In genomic region chr5:111922344-111922743, GRCh38 we compare ENCODE assay signal across 19 cellular contexts.
"Had no signal": no experiment of that assay in that cellular context is flagged by ENCODE, and none has a peak within 500 bp of the region (broad histone marks: within the 10 kb centered on the region; RNA-seq: fewer than 3 reads in every experiment).

No MANE protein-coding gene starts in this region.

- H3K9me3 Mint-ChIP-seq: stimulated activated naive CD8-positive, alpha-beta T cell treated with anti-CD3 and anti-CD28 coated beads, Interleukin-15, Interleukin-2, amounts not matched to agents 100 ng/mL and 50 ng/mL, for 24 hours had no signal

- H3K36me3 Mint-ChIP-seq: memory B cell; naive B cell; natural killer cell treated with Interleukin-12 subunit alpha and Interleukin-12 subunit beta and Interleukin-15 and Interleukin-18, amount 100 ng/mL, for 72 hours; stimulated activated effector memory CD8-positive, alpha-beta T cell treated with anti-CD3 and anti-CD28 coated beads, Interleukin-12 subunit alpha, Interleukin-12 subunit beta, amount 100 ng/mL, for 72 hours had no signal

- ATAC-seq: foreskin keratinocyte; gastroesophageal sphincter; heart left ventricle; left lobe of liver; mucosa of descending colon; natural killer cell treated with Interleukin-12 subunit alpha and Interleukin-12 subunit beta and Interleukin-15 and Interleukin-18, amount 100 ng/mL, for 72 hours; right cardiac atrium; stimulated activated effector memory CD8-positive, alpha-beta T cell treated with anti-CD3 and anti-CD28 coated beads, Interleukin-12 subunit alpha, Interleukin-12 subunit beta, amount 100 ng/mL, for 72 hours had no signal

- H3K27ac Mint-ChIP-seq: memory B cell; naive B cell; natural killer cell treated with Interleukin-12 subunit alpha and Interleukin-12 subunit beta and Interleukin-15 and Interleukin-18, amount 100 ng/mL, for 72 hours; stimulated activated effector memory CD8-positive, alpha-beta T cell treated with anti-CD3 and anti-CD28 coated beads, Interleukin-12 subunit alpha, Interleukin-12 subunit beta, amount 100 ng/mL, for 72 hours; stimulated activated naive CD8-positive, alpha-beta T cell treated with anti-CD3 and anti-CD28 coated beads, Interleukin-15, Interleukin-2, amounts not matched to agents 100 ng/mL and 50 ng/mL, for 24 hours had no signal

- H3K27me3 Mint-ChIP-seq: memory B cell; naive B cell; natural killer cell treated with Interleukin-12 subunit alpha and Interleukin-12 subunit beta and Interleukin-15 and Interleukin-18, amount 100 ng/mL, for 72 hours had no signal

- DNase-seq: dermis blood vessel endothelial cell; effector memory CD4-positive, alpha-beta T cell; foreskin keratinocyte; heart left ventricle; kidney; mucosa of descending colon; naive B cell; right cardiac atrium; sigmoid colon; stimulated activated CD4-positive, alpha-beta T cell treated with anti-CD3 and anti-CD28 coated beads, Interleukin-2, amount 100 ng/mL, for 24 hours; stimulated activated CD4-positive, alpha-beta T cell treated with anti-CD3 and anti-CD28 coated beads, Interleukin-4, amount 100 ng/mL, for 24 hours; upper lobe of left lung had no signal

- H3K4me3 Mint-ChIP-seq: memory B cell; naive B cell; natural killer cell treated with Interleukin-12 subunit alpha and Interleukin-12 subunit beta and Interleukin-15 and Interleukin-18, amount 100 ng/mL, for 72 hours; neural crest cell; stimulated activated effector memory CD8-positive, alpha-beta T cell treated with anti-CD3 and anti-CD28 coated beads, Interleukin-12 subunit alpha, Interleukin-12 subunit beta, amount 100 ng/mL, for 72 hours; stimulated activated naive CD8-positive, alpha-beta T cell treated with anti-CD3 and anti-CD28 coated beads, Interleukin-15, Interleukin-2, amounts not matched to agents 100 ng/mL and 50 ng/mL, for 24 hours had no signal

- H3K4me1 Mint-ChIP-seq: memory B cell; neural crest cell; stimulated activated effector memory CD8-positive, alpha-beta T cell treated with anti-CD3 and anti-CD28 coated beads, Interleukin-12 subunit alpha, Interleukin-12 subunit beta, amount 100 ng/mL, for 72 hours had no signal
